Comparison of ENCODE assay signal across 10 cellular contexts in genomic region chr12:3137268-3137761, GRCh38.
DNase-seq lines count a peak whose midpoint lies in the region; ATAC-seq and TF ChIP-seq lines count a peak whose summit lies in the region.
"Had no signal": no experiment of that assay in that cellular context is flagged by ENCODE, and none has a peak within 500 bp of the region (broad histone marks: within the 10 kb centered on the region; RNA-seq: fewer than 3 reads in every experiment).

No MANE protein-coding gene starts in this region.

- no peak for TF ChIP-seq CTCF in brain (conservative IDR thresholded peaks at IDR 0.05)
- no peak for TF ChIP-seq CTCF in type B pancreatic cell (conservative IDR thresholded peaks at IDR 0.05)

- H3K9me3 Mint-ChIP-seq in brain (peaks cover 0 to 2% (median 0%) of the 10 kb centered on the region in 5 experiments), type B pancreatic cell (no peaks in the 10 kb centered on the region)

- no peak for ATAC-seq in HG03457 (IDR thresholded peaks at IDR 0.05; ENCODE audit: unreplicated experiment)

- H3K36me3 Mint-ChIP-seq in brain: no peaks in the 10 kb centered on the region
- H3K36me3 Mint-ChIP-seq in type B pancreatic cell: no peaks in the 10 kb centered on the region

- H3K4me3 Mint-ChIP-seq in brain (peak overlapping the region in 2 of 5 experiments; percentile 19 to 51), type B pancreatic cell (no peak overlapping the region)

- H3K27ac Mint-ChIP-seq in brain (peak overlapping the region; percentile 75 to 93 (median 89)), type B pancreatic cell (peak overlapping the region; percentile 11)

- peak; percentile 32 for DNase-seq in DMS 273 (lab: John Stamatoyannopoulos, UW; ENCODE audit: unreplicated experiment)
- no peak for DNase-seq in DMS 273 treated with DMSO at 0.1 percent for 48 hours (lab: John Stamatoyannopoulos, UW)
- peak; percentile 81 for DNase-seq in islet precursor cell
- no peak for DNase-seq in type B pancreatic cell (ENCODE audit: extremely low spot score, unreplicated experiment)
- no peak for DNase-seq in effector CD8-positive, alpha-beta T cell (lab: John Stamatoyannopoulos, UW)
- DNase-seq in AML-193 (lab: John Stamatoyannopoulos, UW): no peak
- DNase-seq: activated effector memory CD4-positive, alpha-beta T cell treated with anti-CD3 and anti-CD28 coated beads, Interleukin-2, amount 50 U/mL, for 16 hours; NCI-H2107 had no signal

- H3K4me1 Mint-ChIP-seq in brain: peaks cover 74% of the 10 kb centered on the region
- peaks cover 26% of the 10 kb centered on the region for H3K4me1 Mint-ChIP-seq in type B pancreatic cell (ENCODE audit: unreplicated experiment)

- H3K27me3 Mint-ChIP-seq in brain: peaks cover 3% of the 10 kb centered on the region
- H3K27me3 Mint-ChIP-seq in type B pancreatic cell: peaks cover 15% of the 10 kb centered on the region

Comparison
In these comparisons a context has a peak if more than half of its experiments do, and no peak if none do; other contexts are left out.
1. DNase-seq: peak in DMS 273 (single experiment) and islet precursor cell (single experiment); none in DMS 273 treated with DMSO at 0.1 percent for 48 hours (single experiment), type B pancreatic cell (single experiment), effector CD8-positive, alpha-beta T cell (single experiment) and AML-193 (0 of 2).